Comparison of ENCODE assay signal across 10 cellular contexts in the genomic region with DNA sequence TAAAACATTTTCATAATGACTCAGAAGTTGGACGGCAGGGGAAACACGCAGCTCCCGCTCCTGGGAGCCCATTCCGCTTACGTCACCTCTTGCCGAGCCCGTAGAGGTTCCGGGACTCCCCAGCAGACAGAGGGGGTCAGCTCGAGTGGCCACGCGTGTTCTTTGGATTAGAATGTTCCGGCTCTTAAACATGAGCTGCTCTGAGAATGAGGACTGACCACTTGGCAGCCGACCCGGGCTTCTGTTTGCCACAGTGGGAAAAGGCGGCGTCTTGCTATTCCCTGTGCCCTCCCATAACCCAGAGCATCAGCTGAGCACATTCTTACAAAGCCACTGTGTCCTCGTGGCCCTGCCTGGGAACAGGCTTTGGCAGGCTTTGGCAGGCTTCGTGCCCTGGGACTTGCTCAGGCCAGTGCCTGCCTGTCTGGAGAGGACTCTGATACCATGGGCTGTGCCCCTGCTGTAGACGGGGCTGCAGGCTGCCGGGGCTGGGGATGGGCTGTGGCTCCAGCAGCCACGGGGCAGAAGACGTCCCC.
A peak's percentile ranks its signal among the peaks of the same experiment; 100 is the strongest.
DNase-seq lines count a peak whose midpoint lies in the region; ATAC-seq and TF ChIP-seq lines count a peak whose summit lies in the region.
"Had no signal": no experiment of that assay in that cellular context is flagged by ENCODE, and none has a peak within 500 bp of the region (broad histone marks: within the 10 kb centered on the region; RNA-seq: fewer than 3 reads in every experiment).

No MANE protein-coding gene starts in this region.

- no peaks in the 10 kb centered on the region for H3K9me3 ChIP-seq in MM.1S (replicated peaks; ENCODE audit: insufficient read depth, low read length)

- no peaks in the 10 kb centered on the region for H3K79me2 ChIP-seq in MM.1S (ENCODE audit: low read length)

- no peaks in the 10 kb centered on the region for H3F3A ChIP-seq in MM.1S (ENCODE audit: insufficient read depth, low read length)

- H3K4me1 ChIP-seq in MM.1S (ENCODE audit: low read length): no peaks in the 10 kb centered on the region

- no peaks in the 10 kb centered on the region for H3K36me3 ChIP-seq in MM.1S (replicated peaks; ENCODE audit: insufficient read depth, low read length)

- H4K20me1 ChIP-seq in MM.1S (ENCODE audit: insufficient read depth, low read length): no peaks in the 10 kb centered on the region

- H3K4me3 ChIP-seq in cardiac fibroblast (replicated peaks in 1 of 2; ENCODE audit: low read depth in 2 of 2, low read length in 2 of 2): no peak overlapping the region
- H3K4me3 ChIP-seq in skin epidermis: peak overlapping the region in 2 of 7 experiments; percentile 10 to 14
- H3K4me3 ChIP-seq in MM.1S (ENCODE audit: low read length): no peak overlapping the region

- H2AFZ ChIP-seq in MM.1S (ENCODE audit: low read length): no peak overlapping the region

- peak overlapping the region in 18 of 21 experiments; percentile 6 to 74 (median 56) for H3K27ac ChIP-seq in skin epidermis
- H3K27ac ChIP-seq in MM.1S (ENCODE audit: low read length): no peak overlapping the region

- ATAC-seq in HG03342 (IDR thresholded peaks at IDR 0.05; ENCODE audit: unreplicated experiment): no peak
- ATAC-seq: Panc1 had no signal

- no peak overlapping the region for H3K9ac ChIP-seq in MM.1S (ENCODE audit: low read length)

- no peak overlapping the region for H3K4me2 ChIP-seq in MM.1S (ENCODE audit: low read depth, low read length)

- TF ChIP-seq CTCF in cardiac fibroblast (IDR thresholded peaks at IDR 0.05; ENCODE audit: low read depth, low read length) (no peak), MM.1S (IDR thresholded peaks at IDR 0.05; ENCODE audit: low read length) (no peak)

- no peaks in the 10 kb centered on the region for H3K27me3 ChIP-seq in MM.1S (replicated peaks; ENCODE audit: insufficient read depth, low read length)

- peak; percentile 98 for DNase-seq in HCEC 1CT
- DNase-seq in cardiac fibroblast (ENCODE audit: low read depth in 2 of 2): peak; percentile 95 to 96
- peak; percentile 99 for DNase-seq in iris pigment epithelial cell (ENCODE audit: low read depth)
- no peak for DNase-seq in stimulated activated naive CD4-positive, alpha-beta T cell treated with Interleukin-2 at 50 U/mL for 16 hours (lab: John Stamatoyannopoulos, UW)
- no peak for DNase-seq in activated effector memory CD4-positive, alpha-beta T cell treated with Interleukin-2 at 50 U/mL for 16 hours
- no peak for DNase-seq in MM.1S
- DNase-seq: activated effector memory CD4-positive, alpha-beta T cell treated with anti-CD3 and anti-CD28 coated beads, Interleukin-2, amount 50 U/mL, for 16 hours had no signal

- no peaks in the 10 kb centered on the region for H3K9me2 ChIP-seq in MM.1S (replicated peaks; ENCODE audit: insufficient read depth, low read length)

Comparison
In these comparisons a context has a peak if more than half of its experiments do, and no peak if none do; other contexts are left out.
1. DNase-seq: peak in HCEC 1CT (single experiment), cardiac fibroblast (2 of 2) and iris pigment epithelial cell (single experiment); none in stimulated activated naive CD4-positive, alpha-beta T cell treated with Interleukin-2 at 50 U/mL for 16 hours (single experiment), activated effector memory CD4-positive, alpha-beta T cell treated with Interleukin-2 at 50 U/mL for 16 hours (single experiment) and MM.1S (single experiment).